Comparison of ENCODE assay signal across 1 cellular context in genomic region chr13:46893221-46893620, GRCh38.
TF ChIP-seq lines count a peak whose summit lies in the region.

No MANE protein-coding gene starts in this region.

TF ChIP-seq in HepG2, 621 proteins besides CTCF, POLR2A, EP300 and RAD21 (continued from another document):
- no peak for TF ChIP-seq AFF4 (CRISPR knock-in tag; IDR thresholded peaks at IDR 0.05)
- no peak for TF ChIP-seq NRL (CRISPR knock-in tag; IDR thresholded peaks at IDR 0.05; ENCODE audit: borderline replicate concordance)
- TF ChIP-seq GTF3A (CRISPR knock-in tag; conservative IDR thresholded peaks at IDR 0.05): no peak
- no peak for TF ChIP-seq ZNF781 (CRISPR knock-in tag; IDR thresholded peaks at IDR 0.05; ENCODE audit: borderline replicate concordance, not compliant biosample characterization)
- no peak for TF ChIP-seq RBAK (CRISPR knock-in tag; IDR thresholded peaks at IDR 0.05)
- no peak for TF ChIP-seq NFKBIZ (CRISPR knock-in tag; IDR thresholded peaks at IDR 0.05)
- no peak for TF ChIP-seq ZNF484 (CRISPR knock-in tag; IDR thresholded peaks at IDR 0.05; ENCODE audit: borderline replicate concordance, low read depth)
- no peak for TF ChIP-seq ZNF7 (CRISPR knock-in tag; IDR thresholded peaks at IDR 0.05)
- TF ChIP-seq MXD4 (CRISPR knock-in tag; IDR thresholded peaks at IDR 0.05): no peak
- no peak for TF ChIP-seq DMTF1 (CRISPR knock-in tag; IDR thresholded peaks at IDR 0.05)
- TF ChIP-seq ZNF646 (CRISPR knock-in tag; IDR thresholded peaks at IDR 0.05): no peak
- no peak for TF ChIP-seq DNMT3B (CRISPR knock-in tag; conservative IDR thresholded peaks at IDR 0.05)
